In genomic region chr13:31282741-31283455, GRCh38 we compare ENCODE assay signal across 19 cellular contexts.
"Had no signal": no experiment of that assay in that cellular context is flagged by ENCODE, and none has a peak within 500 bp of the region (broad histone marks: within the 10 kb centered on the region; RNA-seq: fewer than 3 reads in every experiment).

No MANE protein-coding gene starts in this region.

- H3K4me3 ChIP-seq: ascending aorta, esophagus squamous epithelium, upper lobe of left lung had no signal

- H3K27ac Mint-ChIP-seq: activated CD4-positive, alpha-beta T cell treated with anti-CD3 and anti-CD28 coated beads, Interleukin-2, amount 10 ng/mL, durations not matched to agents 7 days and 5 days; activated T-helper 17 cell treated with anti-CD3 and anti-CD28 coated beads, Interleukin-2, amount 50 U/mL, for 72 hours; nephron; stimulated activated naive CD8-positive, alpha-beta T cell treated with anti-CD3 and anti-CD28 coated beads, Interleukin-15, Interleukin-2, amounts not matched to agents 100 ng/mL and 50 ng/mL, for 24 hours had no signal

- H3K4me3 Mint-ChIP-seq: activated CD4-positive, alpha-beta T cell treated with anti-CD3 and anti-CD28 coated beads, Interleukin-2, amount 10 ng/mL, durations not matched to agents 7 days and 5 days; activated T-helper 17 cell treated with anti-CD3 and anti-CD28 coated beads, Interleukin-2, amount 50 U/mL, for 72 hours; central memory CD8-positive, alpha-beta T cell; nephron; stimulated activated naive CD8-positive, alpha-beta T cell treated with anti-CD3 and anti-CD28 coated beads, Interleukin-15, Interleukin-2, amounts not matched to agents 100 ng/mL and 50 ng/mL, for 24 hours had no signal

- H3K27me3 ChIP-seq: ascending aorta, esophagus squamous epithelium, upper lobe of left lung had no signal

- H3K36me3 ChIP-seq: WERI-Rb-1 had no signal

- H3K4me1 Mint-ChIP-seq: activated CD4-positive, alpha-beta T cell treated with anti-CD3 and anti-CD28 coated beads, Interleukin-2, amount 10 ng/mL, durations not matched to agents 7 days and 5 days; activated T-helper 17 cell treated with anti-CD3 and anti-CD28 coated beads, Interleukin-2, amount 50 U/mL, for 72 hours; central memory CD8-positive, alpha-beta T cell had no signal

- ATAC-seq: activated T-helper 17 cell treated with anti-CD3 and anti-CD28 coated beads, Interleukin-2, amount 50 U/mL, for 72 hours; left ventricle myocardium superior had no signal

- DNase-seq: activated CD4-positive, alpha-beta T cell treated with anti-CD3 and anti-CD28 coated beads, Interleukin-2, amount 10 ng/mL, durations not matched to agents 7 days and 5 days; activated naive CD4-positive, alpha-beta T cell treated with Interleukin-2 at 50 U/mL for 16 hours; cortex of kidney; effector CD4-positive, alpha-beta T cell; esophagus squamous epithelium; foreskin fibroblast; glutamatergic neuron; kidney glomerular epithelial cell; left ventricle myocardium superior; nucleus accumbens; SK-N-SH; stimulated activated CD4-positive, alpha-beta T cell treated with anti-CD3 and anti-CD28 coated beads, Interleukin-4, amount 100 ng/mL, for 24 hours; WERI-Rb-1 had no signal

- H3K27me3 Mint-ChIP-seq: activated CD4-positive, alpha-beta T cell treated with anti-CD3 and anti-CD28 coated beads, Interleukin-2, amount 10 ng/mL, durations not matched to agents 7 days and 5 days; activated T-helper 17 cell treated with anti-CD3 and anti-CD28 coated beads, Interleukin-2, amount 50 U/mL, for 72 hours; central memory CD8-positive, alpha-beta T cell; stimulated activated naive CD8-positive, alpha-beta T cell treated with anti-CD3 and anti-CD28 coated beads, Interleukin-15, Interleukin-2, amounts not matched to agents 100 ng/mL and 50 ng/mL, for 24 hours had no signal
